1 cellular context compared by ENCODE assay signal in the genomic region with DNA sequence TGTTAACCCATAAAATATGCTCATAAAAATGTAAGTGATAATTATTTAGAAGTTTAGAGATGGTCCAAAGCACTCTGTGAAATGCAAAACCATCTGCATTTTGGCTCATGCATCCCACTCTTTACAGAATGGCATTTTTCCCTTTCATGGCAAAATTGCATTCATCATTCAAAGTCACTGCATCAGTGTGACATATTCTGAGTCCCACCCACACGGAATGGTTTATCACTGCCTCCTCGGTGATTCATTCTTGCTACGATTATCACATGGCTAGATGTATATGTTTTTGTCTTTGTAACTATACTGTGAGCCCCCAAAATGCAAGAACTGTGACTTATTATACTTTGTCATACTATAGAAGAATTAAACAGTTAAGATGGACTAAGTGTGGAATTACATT.
TF ChIP-seq lines count a peak whose summit lies in the region.

No MANE protein-coding gene starts in this region.

TF ChIP-seq in HEK293T, 16 proteins besides CTCF, POLR2A, EP300 and RAD21 (continued from another document):
- no peak for TF ChIP-seq TARDBP (IDR thresholded peaks at IDR 0.05)
- TF ChIP-seq FOXA1 (IDR thresholded peaks at IDR 0.05), result no peak
- no peak for TF ChIP-seq FOXK2 (IDR thresholded peaks at IDR 0.05)
- TF ChIP-seq ARNT (IDR thresholded peaks at IDR 0.05), result no peak
